ENCODE assay signal across 8 cellular contexts in genomic region chr18:10518595-10519273, GRCh38. TPM values are rescaled to one million over a fixed set of nuclear protein-coding genes. Genes with fewer than 3 reads are reported as not detected.
DNase-seq lines count a peak whose midpoint lies in the region; ATAC-seq and TF ChIP-seq lines count a peak whose summit lies in the region.

No MANE protein-coding gene starts in this region.

- H3K79me2 ChIP-seq in OCI-LY7 (ENCODE audit: insufficient read depth, low read depth, low read length) (no peaks in the 10 kb centered on the region), PC-9 (ENCODE audit: low read depth) (no peaks in the 10 kb centered on the region)

- BruUV-seq in OCI-LY7 (replicated peaks; lab: Mats Ljungman, UMichigan) (no TSS peak), PC-9 (replicated peaks; lab: Mats Ljungman, UMichigan) (no TSS peak)

- ATAC-seq in GM18498 (IDR thresholded peaks at IDR 0.05; ENCODE audit: unreplicated experiment) = no peak

- H3K36me3 Mint-ChIP-seq in CD4-positive, alpha-beta memory T cell = no peaks in the 10 kb centered on the region

- H3K9me3 ChIP-seq in OCI-LY7 (ENCODE audit: low read length) = no peaks in the 10 kb centered on the region
- H3K9me3 ChIP-seq in ovary = no peaks in the 10 kb centered on the region
- no peaks in the 10 kb centered on the region for H3K9me3 ChIP-seq in CD4-positive, alpha-beta memory T cell (ENCODE audit: control insufficient read depth in 1 of 2, low read length in 2 of 2)
- no peaks in the 10 kb centered on the region for H3K9me3 ChIP-seq in PC-9 (ENCODE audit: insufficient read depth, low read depth)

- CTCF ChIA-PET in OCI-LY7 (lab: Charles Lee; ENCODE audit: unreplicated experiment) = interaction anchor here (0.6 to 1.0 kb wide), 2 partner anchors 36 to 239 kb away, joined by 3 read pairs; no protein-coding TSS in a partner anchor
- CTCF ChIA-PET in CD4-positive, alpha-beta memory T cell (lab: Charles Lee; ENCODE audit: partially characterized antibody) = interaction anchor here (0.7 to 3.8 kb wide), 4 partner anchors 9 to 546 kb away, joined by 3 to 42 read pairs (median 4); no protein-coding TSS in a partner anchor
- CTCF ChIA-PET in PC-9 (lab: Charles Lee) = interaction anchor here (0.6 to 1.1 kb wide), 2 partner anchors 537 to 943 kb away, joined by 3 to 5 read pairs; no protein-coding TSS in a partner anchor

- H3K4me3 Mint-ChIP-seq in CD4-positive, alpha-beta memory T cell = no peak overlapping the region

- H3K4me1 Mint-ChIP-seq in CD4-positive, alpha-beta memory T cell = peaks cover 0 to 5% (median 2%) of the 10 kb centered on the region in 4 donors

- POLR2A ChIA-PET in OCI-LY7 (lab: Charles Lee) (interaction anchor here (1.6 kb wide), 1 partner anchor 605 kb away, joined by 3 read pairs; the partner anchor contains the start of gene VAPA), PC-9 (lab: Charles Lee; ENCODE audit: unreplicated experiment) (no interaction called here)
- POLR2A ChIA-PET in CD4-positive, alpha-beta memory T cell (lab: Charles Lee; ENCODE audit: partially characterized antibody) = no interaction called here

- H3K4me2 ChIP-seq in OCI-LY7 (ENCODE audit: low read length) (no peak overlapping the region), PC-9 (no peak overlapping the region)

- DNase-seq in EH (ENCODE audit: low read depth) = peak; percentile 67
- no peak for DNase-seq in OCI-LY7 (ENCODE audit: low spot score)
- peak; percentile 39 for DNase-seq in fibroblast of the aortic adventitia (ENCODE audit: low read depth)
- DNase-seq in ovary = peak; percentile 73 to 79 (median 77)
- DNase-seq in CD4-positive, alpha-beta memory T cell = no peak
- DNase-seq in activated T-cell treated with anti-CD3 and anti-CD28 coated beads for 4 hours = no peak
- DNase-seq in PC-9 = no peak

- H3K27ac ChIP-seq in OCI-LY7 (ENCODE audit: low read depth, low read length, poor library complexity, severe bottlenecking) (no peak overlapping the region), ovary (peak overlapping the region in 1 of 2 donors; percentile 44), PC-9 (no peak overlapping the region)
- H3K27ac ChIP-seq in CD4-positive, alpha-beta memory T cell (ENCODE audit: low read depth, low read length) = no peak overlapping the region

- H3K9me2 ChIP-seq in OCI-LY7 (ENCODE audit: insufficient read depth, low read length) (no peaks in the 10 kb centered on the region), PC-9 (ENCODE audit: insufficient read depth) (no peaks in the 10 kb centered on the region)

- H3K27ac Mint-ChIP-seq in CD4-positive, alpha-beta memory T cell = no peak overlapping the region

- TF ChIP-seq CTCF in OCI-LY7 (conservative IDR thresholded peaks at IDR 0.05; ENCODE audit: low read length) (0 out of 2 replicates have a peak, but pooled peaks have one; percentile 18), fibroblast of the aortic adventitia (IDR thresholded peaks at IDR 0.05; ENCODE audit: insufficient read depth, low read length) (peak; percentile 33), ovary (IDR thresholded peaks at IDR 0.05) (peak; percentile 23 to 68 (median 45)), PC-9 (conservative IDR thresholded peaks at IDR 0.05) (no peak)

- H2AFZ ChIP-seq in OCI-LY7 (ENCODE audit: low read length) (no peak overlapping the region), PC-9 (no peak overlapping the region)

- no peak for TF ChIP-seq EP300 in ovary (IDR thresholded peaks at IDR 0.05)

- intact Hi-C loops in OCI-LY7 (cut with micrococcal nuclease; ENCODE audit: unreplicated experiment) (loop anchor here (10.0 kb wide), 1 partner anchor 244 kb away; no protein-coding TSS in a partner anchor), ovary (cut with DNase I) (loop anchor here (2.0 to 10.0 kb wide), 9 partner anchors 64 to 1376 kb away; partner anchors contain the start of gene APCDD1 (in 2 of the 4)), PC-9 (cut with micrococcal nuclease; ENCODE audit: unreplicated experiment) (no loop called here)
- intact Hi-C loops in CD4-positive, alpha-beta memory T cell (cut with micrococcal nuclease) = no loop called here

- H3K36me3 ChIP-seq in OCI-LY7 (ENCODE audit: insufficient read depth, low read length) = no peaks in the 10 kb centered on the region
- no peaks in the 10 kb centered on the region for H3K36me3 ChIP-seq in ovary
- H3K36me3 ChIP-seq in CD4-positive, alpha-beta memory T cell (ENCODE audit: insufficient read depth, low read length) = no peaks in the 10 kb centered on the region
- no peaks in the 10 kb centered on the region for H3K36me3 ChIP-seq in PC-9 (ENCODE audit: low read depth)

- H3K4me3 ChIP-seq in OCI-LY7 (ENCODE audit: low read depth, low read length, poor library complexity, severe bottlenecking) = no peak overlapping the region
- H3K4me3 ChIP-seq in fibroblast of the aortic adventitia (ENCODE audit: low read depth, low read length) = no peak overlapping the region
- no peak overlapping the region for H3K4me3 ChIP-seq in ovary
- no peak overlapping the region for H3K4me3 ChIP-seq in CD4-positive, alpha-beta memory T cell (ENCODE audit: low read length in 2 of 2)
- no peak overlapping the region for H3K4me3 ChIP-seq in PC-9

- peaks cover 33 to 40% of the 10 kb centered on the region in 2 donors for H3K27me3 Mint-ChIP-seq in CD4-positive, alpha-beta memory T cell

- 21 to 27% (median 22%) methylated on average over 12 of the region's 12 CpGs for WGBS in ovary, 3 donors

- peak; percentile 12 for TF ChIP-seq POLR2A in ovary (IDR thresholded peaks at IDR 0.05)

- H3K4me1 ChIP-seq in OCI-LY7 (ENCODE audit: insufficient read depth, low read length, poor library complexity, severe bottlenecking) (peaks cover 5% of the 10 kb centered on the region), ovary (ENCODE audit: insufficient read depth) (peaks cover 4% of the 10 kb centered on the region), PC-9 (replicated peaks; ENCODE audit: insufficient read depth) (no peaks in the 10 kb centered on the region)
- no peaks in the 10 kb centered on the region for H3K4me1 ChIP-seq in CD4-positive, alpha-beta memory T cell (ENCODE audit: insufficient read depth, low read length)

- no peaks in the 10 kb centered on the region for H3F3A ChIP-seq in PC-9 (ENCODE audit: insufficient read depth, low read depth)

- H3K9me3 Mint-ChIP-seq in CD4-positive, alpha-beta memory T cell = peaks cover 0 to 6% (median 0%) of the 10 kb centered on the region in 8 donors

- H3K27me3 ChIP-seq in ovary = no peaks in the 10 kb centered on the region
- no peaks in the 10 kb centered on the region for H3K27me3 ChIP-seq in CD4-positive, alpha-beta memory T cell (ENCODE audit: insufficient read depth, low read length)
- 0 out of 2 replicates have a peak, but pooled peaks cover 7% of the 10 kb centered on the region for H3K27me3 ChIP-seq in PC-9 (ENCODE audit: insufficient read depth, low read depth)

- H4K20me1 ChIP-seq in OCI-LY7 (ENCODE audit: insufficient read depth, low read length) = 0 out of 2 replicates have a peak, but pooled peaks cover 4% of the 10 kb centered on the region
- no peaks in the 10 kb centered on the region for H4K20me1 ChIP-seq in PC-9 (ENCODE audit: insufficient read depth)

RNA-seq across cellular contexts. Expression of gene NAPG, which starts 7.1 kb away (rescaled TPM):
- 34.6 and 41.4 TPM in 2 replicates for total RNA-seq in OCI-LY7 (2014; rRNA removed; shearing (Covaris generic))
- total RNA-seq in OCI-LY7 (2022) (52.3 and 52.9 TPM in 2 replicates), fibroblast of the aortic adventitia (ENCODE audit: low replicate concordance) (44.6 and 73.6 TPM in 2 replicates), ovary (10 to 100 TPM; 12.0 to 25.8 (median 20.7) TPM), PC-9 (2021) (28.1 and 31.0 TPM in 2 replicates)
- polyA plus RNA-seq in ovary = 10 to 100 TPM in 1 of 2 donors, 1 to 10 TPM in 1; 7.9 to 14.6 TPM
- total RNA-seq in CD4-positive, alpha-beta memory T cell = 10 to 100 TPM; 28.1 to 29.2 TPM
- 10 to 100 TPM; 14.6 to 16.0 TPM for polyA plus RNA-seq in CD4-positive, alpha-beta memory T cell

Comparison
In these comparisons a context has a peak if more than half of its experiments do, and no peak if none do; other contexts are left out.
1. DNase-seq: peak in EH (single experiment), fibroblast of the aortic adventitia (single experiment) and ovary (5 of 5); none in OCI-LY7 (single experiment), CD4-positive, alpha-beta memory T cell (0 of 5), activated T-cell treated with anti-CD3 and anti-CD28 coated beads for 4 hours (single experiment) and PC-9 (0 of 2).
2. intact Hi-C loops: an anchor here in OCI-LY7 (10.0 kb wide) and ovary (2.0 to 10.0 kb wide); none called in CD4-positive, alpha-beta memory T cell and PC-9.